1 cellular context compared by ENCODE assay signal in genomic region chr15:67010898-67011619, GRCh38.
A peak's percentile ranks its signal among the peaks of the same experiment; 100 is the strongest.
TF ChIP-seq lines count a peak whose summit lies in the region.

No MANE protein-coding gene starts in this region.

TF ChIP-seq in H1, 55 proteins besides CTCF, POLR2A, EP300 and RAD21:
- TF ChIP-seq TBP (IDR thresholded peaks at IDR 0.05; ENCODE audit: low read depth, low read length): no peak
- no peak for TF ChIP-seq JUND (IDR thresholded peaks at IDR 0.05; ENCODE audit: low read length)
- TF ChIP-seq SP1 (IDR thresholded peaks at IDR 0.05; ENCODE audit: low read depth, low read length): 0 out of 2 replicates have a peak, but pooled peaks have one; percentile 42
- TF ChIP-seq HDAC2 (IDR thresholded peaks at IDR 0.05; ENCODE audit: borderline replicate concordance in 1 of 2, low read depth in 2 of 2, low read length in 2 of 2): no peak
- 0 out of 2 replicates have a peak, but pooled peaks have one; percentile 18 for TF ChIP-seq SP2 (IDR thresholded peaks at IDR 0.05; ENCODE audit: low read length)
